ENCODE assay signal across 25 cellular contexts in the genomic region with DNA sequence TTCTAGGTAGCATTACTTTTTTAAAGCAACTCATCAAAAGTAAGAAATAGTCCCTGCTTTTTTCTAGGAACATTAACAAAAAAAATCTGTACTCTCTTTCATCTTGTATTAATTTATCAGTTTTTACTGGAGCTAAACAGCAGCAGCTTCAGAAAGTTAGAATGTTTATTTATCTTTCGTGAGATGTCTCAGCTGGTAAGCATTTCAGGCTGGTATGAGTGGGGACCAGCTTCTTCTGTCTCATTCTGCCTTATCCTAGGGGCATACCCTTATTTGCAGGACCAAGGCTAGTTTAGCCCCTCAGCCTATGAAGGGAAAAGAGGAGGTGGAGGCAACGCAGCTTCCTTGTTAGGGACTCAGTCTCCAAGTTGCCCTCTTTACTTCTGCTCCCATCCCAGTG. TPM values are rescaled to one million over a fixed set of nuclear protein-coding genes. Genes with fewer than 3 reads are reported as not detected.
DNase-seq lines count a peak whose midpoint lies in the region; ATAC-seq, FAIRE-seq and TF ChIP-seq lines count a peak whose summit lies in the region.
"Had no signal": no experiment of that assay in that cellular context is flagged by ENCODE, and none has a peak within 500 bp of the region (broad histone marks: within the 10 kb centered on the region; RNA-seq: fewer than 3 reads in every experiment).

No MANE protein-coding gene starts in this region.

- H3K4me1 Mint-ChIP-seq in effector memory CD8-positive, alpha-beta T cell (ENCODE audit: low read depth in 2 of 2), result no peaks in the 10 kb centered on the region
- H3K4me1 Mint-ChIP-seq: CD4-positive, alpha-beta memory T cell; GM23338 had no signal

- ATAC-seq in GM19035 (IDR thresholded peaks at IDR 0.05; ENCODE audit: unreplicated experiment), result no peak
- no peak for ATAC-seq in effector memory CD8-positive, alpha-beta T cell (replicated peaks)
- ATAC-seq: GM23338, Panc1, SK-N-SH treated with all-trans-retinoic acid at 6 μM for 48 hours had no signal

- no peak overlapping the region for H3K9ac ChIP-seq in GM23248
- H3K9ac ChIP-seq: BLaER1 treated with 17β-estradiol and CSF1 and Interleukin-3, amounts not matched to agents 10 nM and 100 nM had no signal

- no peaks in the 10 kb centered on the region for H3K27me3 Mint-ChIP-seq in effector memory CD8-positive, alpha-beta T cell
- H3K27me3 Mint-ChIP-seq: CD4-positive, alpha-beta memory T cell; IgD-negative memory B cell had no signal

- H3K9me2 ChIP-seq in GM23248 (ENCODE audit: insufficient read depth), result no peaks in the 10 kb centered on the region

- TF ChIP-seq CTCF in choroid plexus epithelial cell (conservative IDR thresholded peaks at IDR 0.05; ENCODE audit: low read depth, low read length) (no peak), fibroblast of villous mesenchyme (IDR thresholded peaks at IDR 0.05; ENCODE audit: insufficient read depth, low read depth, low read length) (no peak)

- H3K27ac Mint-ChIP-seq in effector memory CD8-positive, alpha-beta T cell, result peak overlapping the region in 1 of 2 donors; percentile 35
- H3K27ac Mint-ChIP-seq: CD4-positive, alpha-beta memory T cell; GM23338; IgD-negative memory B cell had no signal

- no peaks in the 10 kb centered on the region for H3K36me3 ChIP-seq in GM23248 (ENCODE audit: low read depth)
- H3K36me3 ChIP-seq: HAP-1 had no signal

- 79 to 97% methylated on average over 2 of the region's 2 CpGs for WGBS in GM23248 (ENCODE audit: low coverage in 1 of 2, low lambda C conversion rate in 2 of 2, missing lambda C conversion rate in 2 of 2), 2 experiments

- H3K79me2 ChIP-seq in GM23248 (ENCODE audit: insufficient read depth), result no peaks in the 10 kb centered on the region

- DNase-seq in GM23248 (peak; percentile 14), choroid plexus epithelial cell (ENCODE audit: low read depth) (peak; percentile 22), fibroblast of villous mesenchyme (ENCODE audit: low read depth) (peak; percentile 20), GM12891 (ENCODE audit: insufficient read length, low spot score) (no peak)
- DNase-seq in effector memory CD8-positive, alpha-beta T cell, result no peak
- DNase-seq in activated CD8-positive, alpha-beta memory T cell treated with anti-CD3 and anti-CD28 coated beads for 24 hours, result no peak
- DNase-seq: Caco-2; CD4-positive, alpha-beta memory T cell; DMS 273 treated with DMSO at 0.1 percent for 48 hours; DND-41; GDM1; MV-4-11; NCI-H1105 treated with DMSO at 0.1 percent for 48 hours; NCI-H2029 treated with DMSO at 0.1 percent for 48 hours; NCI-H345; NCI-H524; NCI-H774; NK-92 treated with Interleukin-12 subunit alpha and Interleukin-12 subunit beta, amount 100 ng/mL, for 24 hours had no signal

- in situ Hi-C loops in GM23248 (cut with MboI), result no loop called here

- no peaks in the 10 kb centered on the region for H3F3A ChIP-seq in GM23248 (ENCODE audit: insufficient read depth)

- FAIRE-seq in GM12891 (lab: Jason Lieb, UNC), result no peak

- H3K9me3 Mint-ChIP-seq in effector memory CD8-positive, alpha-beta T cell, result no peaks in the 10 kb centered on the region
- H3K9me3 Mint-ChIP-seq: IgD-negative memory B cell had no signal

- H3K4me3 Mint-ChIP-seq in effector memory CD8-positive, alpha-beta T cell, result no peak overlapping the region
- H3K4me3 Mint-ChIP-seq: CD4-positive, alpha-beta memory T cell; GM23338; IgD-negative memory B cell had no signal

- peaks cover 14% of the 10 kb centered on the region for H3K36me3 Mint-ChIP-seq in effector memory CD8-positive, alpha-beta T cell (ENCODE audit: insufficient read depth)

- H3K27ac ChIP-seq in GM23248, result no peak overlapping the region
- H3K27ac ChIP-seq: BLaER1 treated with 17β-estradiol and CSF1 and Interleukin-3, amounts not matched to agents 10 nM and 100 nM had no signal

- H3K4me2 ChIP-seq in GM23248 (ENCODE audit: unreplicated experiment), result no peak overlapping the region
- H3K4me2 ChIP-seq: BLaER1 treated with 17β-estradiol and CSF1 and Interleukin-3, amounts not matched to agents 10 nM and 100 nM; GM23338 had no signal

- H3K4me3 ChIP-seq in GM23248 (no peak overlapping the region), choroid plexus epithelial cell (ENCODE audit: low read depth, low read length) (no peak overlapping the region), fibroblast of villous mesenchyme (ENCODE audit: low read depth, low read length) (no peak overlapping the region)
- H3K4me3 ChIP-seq: BLaER1 treated with 17β-estradiol and CSF1 and Interleukin-3, amounts not matched to agents 10 nM and 100 nM; GM23338; HAP-1 had no signal

- no peaks in the 10 kb centered on the region for H3K27me3 ChIP-seq in GM23248 (replicated peaks; ENCODE audit: insufficient read depth)
- H3K27me3 ChIP-seq: BLaER1 treated with 17β-estradiol and CSF1 and Interleukin-3, amounts not matched to agents 10 nM and 100 nM had no signal

- H4K20me1 ChIP-seq in GM23248 (ENCODE audit: insufficient read depth), result no peaks in the 10 kb centered on the region
- H4K20me1 ChIP-seq: BLaER1 treated with 17β-estradiol and CSF1 and Interleukin-3, amounts not matched to agents 10 nM and 100 nM had no signal

- 0 out of 2 replicates have a peak, but pooled peaks cover 5% of the 10 kb centered on the region for H3K4me1 ChIP-seq in GM23248 (ENCODE audit: insufficient read depth)
- H3K4me1 ChIP-seq: Caco-2, HAP-1 had no signal

- no peak for TF ChIP-seq POLR2A in GM12891 (IDR thresholded peaks at IDR 0.05; ENCODE audit: low read depth, low read length)

- no peak overlapping the region for H2AFZ ChIP-seq in GM23248
- H2AFZ ChIP-seq: GM23338 had no signal

- no peaks in the 10 kb centered on the region for H3K9me3 ChIP-seq in GM23248 (ENCODE audit: low read depth)
- H3K9me3 ChIP-seq: Caco-2, HAP-1 had no signal

TF ChIP-seq in GM12891, 5 proteins besides CTCF, POLR2A, EP300 and RAD21:
- TF ChIP-seq TAF1 (IDR thresholded peaks at IDR 0.05; ENCODE audit: low read depth, low read length), result no peak
- TF ChIP-seq POU2F2 (IDR thresholded peaks at IDR 0.05; ENCODE audit: low read depth, low read length), result no peak
- no peak for TF ChIP-seq PAX5 (IDR thresholded peaks at IDR 0.05; ENCODE audit: insufficient read depth, low read length, severe bottlenecking)
- no peak for TF ChIP-seq POLR2AphosphoS5 (IDR thresholded peaks at IDR 0.05; ENCODE audit: low read depth, low read length)
- no peak for TF ChIP-seq SPI1 (IDR thresholded peaks at IDR 0.05; ENCODE audit: low read depth, low read length)

RNA-seq across cellular contexts. Expression of a gene that starts 35.1 kb away (rescaled TPM):
- 11.0 and 11.7 TPM in 2 replicates for total RNA-seq in GM23248 (2014; rRNA removed; shearing (Covaris generic))
- polyA plus RNA-seq in GM23248 (2016; fragmentation: Nextera tagmentation; extraction: Ambion mirVana), result 12.8 and 13.8 TPM in 2 replicates
- 13.8 and 20.9 TPM in 2 replicates for total RNA-seq in fibroblast of villous mesenchyme
- polyA plus RNA-seq in GM12891 (2012; ENCODE audit: low read depth, missing spikeins), result 9.3 TPM

Comparison
In these comparisons a context has a peak if more than half of its experiments do, and no peak if none do; other contexts are left out.
1. DNase-seq: peak in GM23248 (single experiment), choroid plexus epithelial cell (single experiment) and fibroblast of villous mesenchyme (single experiment); none in GM12891 (single experiment), effector memory CD8-positive, alpha-beta T cell (0 of 3) and activated CD8-positive, alpha-beta memory T cell treated with anti-CD3 and anti-CD28 coated beads for 24 hours (single experiment).